In the genomic region with DNA sequence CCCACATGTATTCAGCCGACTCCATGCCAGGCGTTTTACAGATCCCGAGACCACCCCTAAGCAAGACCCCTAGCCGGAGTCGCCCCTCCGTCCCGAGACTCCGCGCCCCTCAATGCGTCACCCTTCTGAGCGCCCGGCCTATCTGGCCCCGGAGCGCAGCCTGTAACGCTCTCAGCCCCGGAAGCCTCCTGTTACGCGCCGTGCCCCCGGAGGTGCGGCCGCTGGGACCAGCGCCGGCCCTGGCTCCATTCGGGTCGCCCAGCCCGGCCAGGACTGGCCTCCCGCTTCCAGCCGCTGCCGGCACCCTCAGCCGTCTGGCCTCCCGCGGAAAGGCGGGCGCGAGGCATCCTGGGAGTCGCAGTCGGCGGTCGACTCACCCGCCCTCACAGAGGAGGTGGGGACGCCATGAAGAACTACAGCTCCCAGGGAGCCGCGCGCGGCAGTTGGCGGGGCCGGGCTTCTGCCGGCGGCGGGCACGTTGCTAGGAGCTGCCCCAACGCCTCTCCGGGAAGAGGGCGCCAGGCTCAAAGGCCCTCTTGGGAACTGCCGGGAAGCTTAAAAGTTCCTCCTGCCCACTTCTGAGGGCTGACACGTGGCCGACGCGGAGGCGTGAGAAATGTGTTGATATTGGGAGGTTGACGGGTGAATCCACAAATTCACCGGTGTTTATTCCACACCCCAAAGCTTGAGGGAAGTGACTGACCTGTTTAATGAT, we compare ENCODE assay signal across 8 cellular contexts. TPM values are rescaled to one million over a fixed set of nuclear protein-coding genes. Genes with fewer than 3 reads are reported as not detected.
DNase-seq lines count a peak whose midpoint lies in the region; ATAC-seq and TF ChIP-seq lines count a peak whose summit lies in the region.

A gene with protein sequence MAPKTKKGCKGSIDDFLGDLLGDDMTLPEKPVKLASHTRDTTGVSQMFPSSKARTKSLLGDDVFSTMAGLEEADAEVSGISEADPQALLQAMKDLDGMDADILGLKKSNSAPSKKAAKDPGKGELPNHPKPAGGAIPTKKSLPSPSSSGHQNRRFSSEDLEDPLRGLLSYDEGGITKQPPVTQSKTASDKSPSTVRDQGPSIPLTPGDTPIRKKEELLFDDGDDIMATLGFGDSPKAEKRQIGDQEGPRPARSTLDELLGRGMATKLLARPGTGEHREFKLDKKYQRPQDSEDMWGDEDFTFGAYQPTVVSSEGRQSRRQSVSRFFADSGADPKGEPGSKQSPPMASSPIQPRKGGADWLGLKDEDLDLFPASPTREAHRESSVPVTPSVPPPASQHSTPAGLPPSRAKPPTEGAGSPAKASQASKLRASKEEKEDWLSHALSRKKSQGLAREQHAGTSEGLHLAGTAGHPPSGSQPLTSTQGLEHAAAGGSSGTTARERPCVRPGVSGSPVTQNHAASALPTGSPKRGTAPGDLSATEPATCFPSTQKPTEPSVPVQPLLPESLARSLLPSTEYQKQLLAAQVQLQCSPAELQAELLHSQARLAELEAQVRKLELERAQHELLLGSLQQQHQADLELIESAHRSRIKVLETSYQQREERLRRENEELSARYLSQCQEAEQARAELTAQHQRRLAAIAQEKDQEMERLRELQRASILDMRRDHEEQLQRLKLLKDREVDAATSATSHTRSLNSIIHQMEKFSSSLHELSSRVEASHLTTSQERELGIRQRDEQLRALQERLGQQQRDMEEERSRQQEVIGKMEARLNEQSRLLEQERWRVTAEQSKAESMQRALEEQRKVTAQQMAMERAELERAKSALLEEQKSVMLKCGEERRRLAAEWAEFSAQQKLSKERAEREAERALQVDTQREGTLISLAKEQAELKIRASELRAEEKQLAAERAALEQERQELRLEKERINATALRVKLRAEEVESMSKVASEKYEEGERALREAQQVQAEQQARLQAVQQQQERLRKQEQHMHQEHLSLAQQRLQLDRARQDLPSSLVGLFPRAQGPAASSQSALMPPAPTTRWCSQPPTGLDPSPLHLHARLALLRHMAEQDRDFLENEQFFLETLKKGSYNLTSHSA (minus strand): TSS at position 316 of the 715 bp plus-strand sequence. CDS start 2,893 bp downstream, outside the sequence.

- intact Hi-C loops in esophagus muscularis mucosa (cut with DNase I), result loop anchor here (5.0 kb wide), 1 partner anchor 41 kb away; no protein-coding TSS in a partner anchor

- peak in 3 of 6 experiments; percentile 16 to 26 (median 20) for TF ChIP-seq CTCF in Peyer's patch (IDR thresholded peaks at IDR 0.05)
- peak in 1 of 3 experiments; percentile 8 for TF ChIP-seq CTCF in esophagus muscularis mucosa (IDR thresholded peaks at IDR 0.05)

- peak; percentile 96 for ATAC-seq in GM21737 (IDR thresholded peaks at IDR 0.05; ENCODE audit: unreplicated experiment)

- no peak for TF ChIP-seq EP300 in esophagus muscularis mucosa (IDR thresholded peaks at IDR 0.05)

- H3K27me3 ChIP-seq in Peyer's patch (no peaks in the 10 kb centered on the region), esophagus muscularis mucosa (no peaks in the 10 kb centered on the region), muscle layer of duodenum (ENCODE audit: low read depth, low read length) (no peaks in the 10 kb centered on the region)

- DNase-seq in DMS53 (lab: John Stamatoyannopoulos, UW) (peak; percentile 99), Peyer's patch (peak; percentile 88 to 96 (median 96)), esophagus muscularis mucosa (ENCODE audit: extremely low spot score) (peak; percentile 97)
- DNase-seq in activated T-cell treated with anti-CD3 and anti-CD28 coated beads, Interleukin-2, amount 50 U/mL, for 48 hours, result peak; percentile 92
- peak; percentile 75 for DNase-seq in stimulated activated CD8-positive, alpha-beta memory T cell treated with anti-CD3 and anti-CD28 coated beads, Interleukin-7, amount 100 ng/mL, for 24 hours (ENCODE audit: low read depth)

- 0% methylated on average over 27 of the region's 63 CpGs for WGBS in esophagus muscularis mucosa

- TF ChIP-seq POLR2A in Peyer's patch (IDR thresholded peaks at IDR 0.05) (peak; percentile 64 to 76), esophagus muscularis mucosa (IDR thresholded peaks at IDR 0.05; ENCODE audit: low read depth) (peak; percentile 78)

- H3K36me3 ChIP-seq in KOPT-K1 (ENCODE audit: insufficient read depth, low read length) (peaks cover 21% of the 10 kb centered on the region), Peyer's patch (peaks cover 0 to 18% (median 0%) of the 10 kb centered on the region in 3 donors), esophagus muscularis mucosa (peaks cover 0 to 25% (median 15%) of the 10 kb centered on the region in 4 donors), muscle layer of duodenum (ENCODE audit: control insufficient read depth in 1 of 2, insufficient read depth in 2 of 2, low read length in 2 of 2) (peaks cover 8 to 11% of the 10 kb centered on the region in 2 donors)

- H3K4me1 ChIP-seq in Peyer's patch (peaks cover 0 to 11% (median 3%) of the 10 kb centered on the region in 4 donors), esophagus muscularis mucosa (peaks cover 10 to 17% (median 13%) of the 10 kb centered on the region in 4 donors), muscle layer of duodenum (ENCODE audit: control insufficient read depth in 1 of 2, insufficient read depth in 2 of 2, low read length in 2 of 2) (peaks cover 5% of the 10 kb centered on the region in 2 donors)

- H3K4me3 ChIP-seq in Peyer's patch, result peak within 1 kb of the TSS; percentile 64 to 87 (median 76)
- peak within 1 kb of the TSS; percentile 66 to 90 (median 81) for H3K4me3 ChIP-seq in esophagus muscularis mucosa
- peak within 1 kb of the TSS; percentile 77 to 85 for H3K4me3 ChIP-seq in muscle layer of duodenum (ENCODE audit: low read depth in 1 of 2, low read length in 2 of 2)

- no peaks in the 10 kb centered on the region for H3K9me3 ChIP-seq in KOPT-K1 (ENCODE audit: insufficient read depth, low read length, poor library complexity, severe bottlenecking)
- H3K9me3 ChIP-seq in Peyer's patch, result no peaks in the 10 kb centered on the region
- H3K9me3 ChIP-seq in esophagus muscularis mucosa, result no peaks in the 10 kb centered on the region
- H3K9me3 ChIP-seq in muscle layer of duodenum (ENCODE audit: control insufficient read depth in 1 of 2, low read length in 2 of 2), result no peaks in the 10 kb centered on the region

- peak within 1 kb of the TSS; percentile 80 for H3K27ac ChIP-seq in KOPT-K1 (ENCODE audit: low read depth, low read length, poor library complexity, severe bottlenecking)
- H3K27ac ChIP-seq in Peyer's patch, result peak within 1 kb of the TSS; percentile 65 to 82 (median 68)
- H3K27ac ChIP-seq in esophagus muscularis mucosa (replicated peaks in 1 of 4), result peak within 1 kb of the TSS; percentile 73 to 86 (median 80)
- H3K27ac ChIP-seq in muscle layer of duodenum (ENCODE audit: low read length), result peak within 1 kb of the TSS; percentile 69

RNA-seq across cellular contexts. Expression of the gene that starts here (rescaled TPM):
- 10 to 100 TPM in 3 of 4 donors, 1 to 10 TPM in 1; 7.2 to 47.0 (median 25.0) TPM for total RNA-seq in Peyer's patch
- total RNA-seq in esophagus muscularis mucosa, result 10 to 100 TPM in 2 of 4 donors, 1 to 10 TPM in 2; 7.8 to 15.0 (median 10.4) TPM

Comparison
In these comparisons a context has a peak if more than half of its experiments do, and no peak if none do; other contexts are left out.
1. Peak in every context shown above with its lines: DNase-seq, ATAC-seq, H3K4me3 ChIP-seq and H3K27ac ChIP-seq.